ENCODE assay signal across 11 cellular contexts in the genomic region with DNA sequence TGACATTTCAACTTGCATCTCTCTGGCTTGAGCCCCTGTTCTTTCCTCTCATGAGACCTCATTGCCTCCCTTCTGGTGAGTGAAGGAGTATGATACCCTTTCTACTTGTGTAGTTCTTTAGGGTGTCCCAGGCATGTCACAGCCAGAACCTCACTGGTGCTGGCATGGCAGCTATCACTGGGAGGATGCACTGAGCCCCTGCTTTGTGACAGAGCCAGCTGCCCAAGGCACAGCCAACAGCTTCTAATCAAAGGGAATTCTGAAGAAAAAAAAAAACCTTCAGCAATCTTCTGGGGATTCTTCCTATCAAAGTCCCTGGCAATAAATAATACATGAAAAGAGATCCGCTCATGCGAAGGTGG.
DNase-seq lines count a peak whose midpoint lies in the region; ATAC-seq and TF ChIP-seq lines count a peak whose summit lies in the region.
"Had no signal": no experiment of that assay in that cellular context is flagged by ENCODE, and none has a peak within 500 bp of the region (broad histone marks: within the 10 kb centered on the region; RNA-seq: fewer than 3 reads in every experiment).

No MANE protein-coding gene starts in this region.

- no peaks in the 10 kb centered on the region for H3K36me3 ChIP-seq in esophagus (ENCODE audit: control insufficient read depth in 2 of 2, insufficient read depth in 2 of 2, low read length in 1 of 2)
- no peaks in the 10 kb centered on the region for H3K36me3 ChIP-seq in neuronal stem cell (replicated peaks in 1 of 2; ENCODE audit: control insufficient read depth in 2 of 2, insufficient read depth in 2 of 2, low read length in 2 of 2)
- H3K36me3 ChIP-seq in thymus (ENCODE audit: control insufficient read depth, insufficient read depth): no peaks in the 10 kb centered on the region

- H3K27me3 ChIP-seq in esophagus (ENCODE audit: control insufficient read depth in 1 of 2, insufficient read depth in 2 of 2, low read length in 2 of 2) (no peaks in the 10 kb centered on the region), neuronal stem cell (ENCODE audit: control insufficient read depth in 3 of 3, insufficient read depth in 3 of 3, low read depth in 1 of 3, low read length in 3 of 3) (no peaks in the 10 kb centered on the region), thymus (ENCODE audit: control insufficient read depth, insufficient read depth) (no peaks in the 10 kb centered on the region)

- TF ChIP-seq CTCF in RWPE1 (conservative IDR thresholded peaks at IDR 0.05; ENCODE audit: low read depth): no peak

- H4K91ac ChIP-seq in neuronal stem cell (ENCODE audit: low read depth, low read length, poor library complexity): no peak overlapping the region

- H4K8ac ChIP-seq in neuronal stem cell (ENCODE audit: low read depth, low read length): no peak overlapping the region

- DNase-seq in RWPE1 (ENCODE audit: low spot score) (no peak), neuronal stem cell (ENCODE audit: low spot score) (no peak), T-helper 1 cell (no peak), HuH-7 (ENCODE audit: low spot score) (no peak)
- DNase-seq: activated CD8-positive, alpha-beta memory T cell treated with anti-CD3 and anti-CD28 coated beads for 24 hours; activated gamma-delta T cell treated with Interleukin-2 at 50 U/mL for 16 hours had no signal

- H2AFZ ChIP-seq in neuronal stem cell (ENCODE audit: low read length): no peak overlapping the region

- H3K9me3 ChIP-seq in esophagus (ENCODE audit: control insufficient read depth in 2 of 2, insufficient read depth in 1 of 2, low read depth in 1 of 2, low read length in 1 of 2) (no peaks in the 10 kb centered on the region), neuronal stem cell (replicated peaks in 1 of 2; ENCODE audit: control insufficient read depth in 2 of 2, insufficient read depth in 1 of 2, low read depth in 1 of 2, low read length in 2 of 2) (no peaks in the 10 kb centered on the region), thymus (ENCODE audit: control insufficient read depth) (no peaks in the 10 kb centered on the region)

- no peak overlapping the region for H2AK5ac ChIP-seq in neuronal stem cell (ENCODE audit: low read depth, low read length)

- no peak for ATAC-seq in HG02759 (IDR thresholded peaks at IDR 0.05; ENCODE audit: unreplicated experiment)
- ATAC-seq in HG03442 (IDR thresholded peaks at IDR 0.05; ENCODE audit: unreplicated experiment): no peak

- no peak overlapping the region for H3K4ac ChIP-seq in neuronal stem cell (ENCODE audit: low read length)

- H3K4me1 ChIP-seq in esophagus (ENCODE audit: control insufficient read depth in 2 of 2, insufficient read depth in 2 of 2, low read length in 1 of 2) (peaks cover 2 to 7% of the 10 kb centered on the region in 2 donors), neuronal stem cell (ENCODE audit: control insufficient read depth in 2 of 2, insufficient read depth in 1 of 2, low read depth in 1 of 2, low read length in 2 of 2) (peaks cover 0 to 7% of the 10 kb centered on the region in 2 donors), thymus (ENCODE audit: control insufficient read depth, insufficient read depth, low read length) (no peaks in the 10 kb centered on the region)

- H2BK15ac ChIP-seq in neuronal stem cell (ENCODE audit: low read length): no peak overlapping the region

- H3K4me2 ChIP-seq in neuronal stem cell (ENCODE audit: insufficient read depth, low read length, poor library complexity, severe bottlenecking): no peak overlapping the region

- H3K4me3 ChIP-seq in esophagus (ENCODE audit: low read depth in 1 of 2, low read length in 2 of 2): no peak overlapping the region
- H3K4me3 ChIP-seq in neuronal stem cell (ENCODE audit: low read length in 2 of 2): no peak overlapping the region
- no peak overlapping the region for H3K4me3 ChIP-seq in thymus (ENCODE audit: low read length)

- POLR2A ChIA-PET in RWPE1 (lab: Yijun Ruan, JAX; ENCODE audit: low non-redundant PET): no interaction called here

- H3K18ac ChIP-seq in neuronal stem cell (ENCODE audit: low read length): peak overlapping the region; percentile 6

- H2BK5ac ChIP-seq in neuronal stem cell (ENCODE audit: low read length): no peak overlapping the region

- CTCF ChIA-PET in RWPE1 (lab: Yijun Ruan, JAX): interaction anchor here (0.7 kb wide), 1 partner anchor 502 kb away, joined by 3 read pairs; no protein-coding TSS in a partner anchor

- H3K14ac ChIP-seq in neuronal stem cell (ENCODE audit: low read length): no peak overlapping the region

- WGBS in esophagus, 2 donors: 28 to 42% methylated on average over 2 of the region's 2 CpGs
- WGBS in neuronal stem cell (ENCODE audit: extremely low coverage in 2 of 2, insufficient read length in 2 of 2, insufficient replicate concordance in 1 of 2), 2 donors: no CpG with 5 or more reads among the region's 2 CpGs
- WGBS in thymus: 95% methylated on average over 2 of the region's 2 CpGs

- H3K79me1 ChIP-seq in neuronal stem cell (ENCODE audit: low read depth, low read length): no peaks in the 10 kb centered on the region

- no peak overlapping the region for H2BK12ac ChIP-seq in neuronal stem cell (ENCODE audit: low read length)

- no peak overlapping the region for H3K9ac ChIP-seq in neuronal stem cell (ENCODE audit: low read depth, low read length, poor library complexity)

- H3K27ac ChIP-seq in RWPE1: peak overlapping the region; percentile 74
- H3K27ac ChIP-seq in esophagus (ENCODE audit: low read depth in 2 of 2, low read length in 1 of 2): peak overlapping the region; percentile 75 to 87
- H3K27ac ChIP-seq in neuronal stem cell (replicated peaks; ENCODE audit: low read length): peak overlapping the region; percentile 53
- H3K27ac ChIP-seq in thymus (ENCODE audit: low read depth): peak overlapping the region; percentile 0
- H3K27ac ChIP-seq: HL-60 had no signal

- no peak overlapping the region for H3K23ac ChIP-seq in neuronal stem cell (ENCODE audit: low read depth, low read length, poor library complexity)

- H2BK120ac ChIP-seq in neuronal stem cell (ENCODE audit: low read depth, low read length): no peak overlapping the region

Comparison
In these comparisons a context has a peak if more than half of its experiments do, and no peak if none do; other contexts are left out.
1. H3K27ac ChIP-seq: peak in every context shown above with its lines; median percentile 81 in esophagus; 74 in RWPE1; 53 in neuronal stem cell; 0 in thymus.